In the genomic region with DNA sequence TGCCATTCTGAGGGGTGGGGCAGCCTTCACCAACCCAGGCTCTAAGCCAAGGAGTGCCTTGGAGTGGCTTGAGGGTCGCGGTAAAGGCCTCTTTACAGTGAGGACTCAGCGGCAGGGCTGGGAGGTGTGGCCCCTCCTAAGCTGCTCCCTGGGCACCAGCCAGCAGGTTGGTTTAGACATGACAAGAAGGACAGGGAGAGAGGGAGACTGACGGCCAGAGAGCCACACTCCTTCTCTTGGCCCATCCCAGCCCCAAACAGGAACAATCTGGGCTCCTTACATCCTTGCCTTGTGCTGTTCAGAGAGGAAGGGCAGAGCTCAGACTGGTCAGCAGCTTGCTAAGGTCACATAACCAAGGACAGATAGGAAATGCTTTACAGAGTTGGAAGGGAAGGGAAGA, we compare ENCODE assay signal across 14 cellular contexts.
"Had no signal": no experiment of that assay in that cellular context is flagged by ENCODE, and none has a peak within 500 bp of the region (broad histone marks: within the 10 kb centered on the region; RNA-seq: fewer than 3 reads in every experiment).

No MANE protein-coding gene starts in this region.

- H3K27ac Mint-ChIP-seq: activated B cell treated with CpG ODN at 0.5 μM for 24 hours; mesothelial cell of epicardium; stimulated activated naive B cell treated with anti-CD40 and anti-IgM and Interleukin-4, amounts not matched to agents 10 μg/mL and 1 μg/mL and 100 μg/mL, for 72 hours; T-helper 1 cell treated with Interleukin-12 subunit alpha and Interleukin-12 subunit beta and Interleukin-4 antibody, amounts not matched to agents 30 μg/mL and 1 μg/mL, for 36 hours had no signal

- H3K9me3 ChIP-seq: body of pancreas, left ventricle myocardium inferior had no signal

- H3K4me3 ChIP-seq: body of pancreas, left ventricle myocardium inferior, smooth muscle cell had no signal

- H3K4me3 Mint-ChIP-seq: activated B cell treated with CpG ODN at 0.5 μM for 24 hours; mesothelial cell of epicardium; neural crest cell; stimulated activated naive B cell treated with anti-CD40 and anti-IgM and Interleukin-4, amounts not matched to agents 10 μg/mL and 1 μg/mL and 100 μg/mL, for 72 hours; T-helper 1 cell treated with Interleukin-12 subunit alpha and Interleukin-12 subunit beta and Interleukin-4 antibody, amounts not matched to agents 30 μg/mL and 1 μg/mL, for 36 hours had no signal

- DNase-seq: activated B cell treated with CpG ODN at 0.5 μM for 24 hours; activated naive CD4-positive, alpha-beta T cell treated with anti-CD3 and anti-CD28 coated beads, Interleukin-2, amount 50 U/mL, for 16 hours; body of pancreas; left ventricle myocardium inferior; SHP77; stimulated activated naive B cell treated with anti-CD40 and anti-IgM and Interleukin-4, amounts not matched to agents 10 μg/mL and 1 μg/mL and 100 μg/mL, for 72 hours; substantia nigra; trophoblast cell had no signal

- ATAC-seq: body of pancreas; SK-N-SH treated with all-trans-retinoic acid at 6 μM for 48 hours; stimulated activated naive B cell treated with anti-CD40 and anti-IgM and Interleukin-4, amounts not matched to agents 10 μg/mL and 1 μg/mL and 100 μg/mL, for 72 hours had no signal

- H3K27ac ChIP-seq: body of pancreas, left ventricle myocardium inferior, parathyroid adenoma had no signal

- H3K9me3 Mint-ChIP-seq: activated B cell treated with CpG ODN at 0.5 μM for 24 hours; mesothelial cell of epicardium; neural crest cell; stimulated activated naive B cell treated with anti-CD40 and anti-IgM and Interleukin-4, amounts not matched to agents 10 μg/mL and 1 μg/mL and 100 μg/mL, for 72 hours; T-helper 1 cell treated with Interleukin-12 subunit alpha and Interleukin-12 subunit beta and Interleukin-4 antibody, amounts not matched to agents 30 μg/mL and 1 μg/mL, for 36 hours had no signal

- H3K36me3 ChIP-seq: left ventricle myocardium inferior had no signal

- H3K36me3 Mint-ChIP-seq: mesothelial cell of epicardium; stimulated activated naive B cell treated with anti-CD40 and anti-IgM and Interleukin-4, amounts not matched to agents 10 μg/mL and 1 μg/mL and 100 μg/mL, for 72 hours had no signal
